Comparison of ENCODE assay signal across 7 cellular contexts in genomic region chr14:54378893-54379292, GRCh38. TPM values are rescaled to one million over a fixed set of nuclear protein-coding genes. Genes with fewer than 3 reads are reported as not detected.
DNase-seq lines count a peak whose midpoint lies in the region; ATAC-seq and TF ChIP-seq lines count a peak whose summit lies in the region.
"Not testable (repeated sequence)": the region's sequence is repeated elsewhere in the genome, so short reads cannot be mapped to it uniquely, and the experiment has no call there.

No MANE protein-coding gene starts in this region.

- peak overlapping the region; percentile 57 for H3K27ac ChIP-seq in BLaER1
- H3K27ac ChIP-seq in DOHH2 (ENCODE audit: low read depth, low read length); mesendoderm (ENCODE audit: low read depth, low read length); smooth muscle cell (ENCODE audit: low read depth): not testable (repeated sequence)

- H4K5ac ChIP-seq in mesendoderm (ENCODE audit: low read length), result not testable (repeated sequence)

- POLR2A ChIA-PET in activated B cell treated with CpG ODN at 0.5 μM for 24 hours (lab: Charles Lee), result not testable (repeated sequence)

- not testable (repeated sequence) for H3K18ac ChIP-seq in mesendoderm (ENCODE audit: low read length)

- not testable (repeated sequence) for H2AK5ac ChIP-seq in mesendoderm (ENCODE audit: low read length)

- H3K4me3 Mint-ChIP-seq in activated B cell treated with CpG ODN at 0.5 μM for 24 hours, result peak overlapping the region; percentile 12

- not testable (repeated sequence) for H3K9me2 ChIP-seq in DOHH2 (replicated peaks; ENCODE audit: control insufficient read depth, low read length)

- not testable (repeated sequence) for H2BK15ac ChIP-seq in mesendoderm (replicated peaks; ENCODE audit: low read depth)

- not testable (repeated sequence) for H3F3A ChIP-seq in DOHH2 (ENCODE audit: control insufficient read depth, insufficient read depth); smooth muscle cell (ENCODE audit: low read depth)

- peaks cover 25% of the 10 kb centered on the region for H3K4me1 Mint-ChIP-seq in activated B cell treated with CpG ODN at 0.5 μM for 24 hours

- not testable (repeated sequence) for H3K79me2 ChIP-seq in DOHH2 (ENCODE audit: control insufficient read depth, low read length); mesendoderm (ENCODE audit: control insufficient read depth, insufficient read depth, low read length); smooth muscle cell (ENCODE audit: low read depth)

- not testable (repeated sequence) for ATAC-seq in activated B cell treated with CpG ODN at 0.5 μM for 24 hours (ENCODE audit: low read depth)

- WGBS in mesendoderm (ENCODE audit: extremely low coverage, insufficient coverage, low lambda C conversion rate), result no CpG with 5 or more reads among the region's 5 CpGs
- 59% methylated on average over 5 of the region's 5 CpGs for WGBS in smooth muscle cell (ENCODE audit: low lambda C conversion rate)

- not testable (repeated sequence) for H3K36me3 ChIP-seq in BLaER1; DOHH2 (ENCODE audit: control insufficient read depth, low read length); mesendoderm (ENCODE audit: control insufficient read depth, insufficient read depth, low read length); smooth muscle cell (ENCODE audit: low read depth)

- not testable (repeated sequence) for H3K36me3 Mint-ChIP-seq in activated B cell treated with CpG ODN at 0.5 μM for 24 hours (ENCODE audit: low read depth)

- peak overlapping the region; percentile 39 for H4K8ac ChIP-seq in mesendoderm (ENCODE audit: low read depth, low read length)

- H3K27me3 Mint-ChIP-seq in activated B cell treated with CpG ODN at 0.5 μM for 24 hours, result peaks cover 21% of the 10 kb centered on the region

- not testable (repeated sequence) for H3K9me3 ChIP-seq in BLaER1; DOHH2 (ENCODE audit: control insufficient read depth, insufficient read depth, low read length); smooth muscle cell (replicated peaks; ENCODE audit: low read depth)

- H4K20me1 ChIP-seq in BLaER1; DOHH2 (ENCODE audit: control insufficient read depth, insufficient read depth, low read depth, low read length); smooth muscle cell (ENCODE audit: low read depth): not testable (repeated sequence)

- not testable (repeated sequence) for H3K23ac ChIP-seq in mesendoderm (ENCODE audit: low read length)

- TF ChIP-seq CTCF in DOHH2 (IDR thresholded peaks at IDR 0.05; ENCODE audit: low read depth, low read length, poor library complexity, severe bottlenecking); activated B cell treated with CpG ODN at 0.5 μM for 24 hours (IDR thresholded peaks at IDR 0.05); smooth muscle cell (IDR thresholded peaks at IDR 0.05; ENCODE audit: borderline replicate concordance, insufficient read depth, poor library complexity, severe bottlenecking): not testable (repeated sequence)

- not testable (repeated sequence) for H3K27me3 ChIP-seq in BLaER1; DOHH2 (ENCODE audit: control insufficient read depth, low read length); mesendoderm (ENCODE audit: insufficient read depth, low read length, poor library complexity); smooth muscle cell (ENCODE audit: low read depth)

- not testable (repeated sequence) for H3K56ac ChIP-seq in mesendoderm (ENCODE audit: low read length)

- peak; percentile 44 for DNase-seq in NAMALWA (ENCODE audit: low spot score)
- DNase-seq in NCI-H526 treated with DMSO at 0.1 percent for 48 hours (lab: John Stamatoyannopoulos, UW), result peak; percentile 38
- DNase-seq in activated B cell treated with CpG ODN at 0.5 μM for 24 hours; mesendoderm; smooth muscle cell (lab: John Stamatoyannopoulos, UW; ENCODE audit: unreplicated experiment): not testable (repeated sequence)

- CTCF ChIA-PET in activated B cell treated with CpG ODN at 0.5 μM for 24 hours (lab: Charles Lee), result not testable (repeated sequence)

- not testable (repeated sequence) for H2BK120ac ChIP-seq in mesendoderm (ENCODE audit: low read depth, low read length)

- H2BK5ac ChIP-seq in mesendoderm (ENCODE audit: low read length), result not testable (repeated sequence)

- H3K27ac Mint-ChIP-seq in activated B cell treated with CpG ODN at 0.5 μM for 24 hours, result not testable (repeated sequence)

- peaks cover 60% of the 10 kb centered on the region for H3K4me1 ChIP-seq in BLaER1
- H3K4me1 ChIP-seq in DOHH2 (ENCODE audit: control insufficient read depth, low read length), result peaks cover 30% of the 10 kb centered on the region
- H3K4me1 ChIP-seq in mesendoderm (ENCODE audit: control insufficient read depth, low read depth, low read length); smooth muscle cell (ENCODE audit: low read depth): not testable (repeated sequence)

- intact Hi-C loops in activated B cell treated with CpG ODN at 0.5 μM for 24 hours (cut with micrococcal nuclease), result not testable (repeated sequence)

- H3K9me3 Mint-ChIP-seq in activated B cell treated with CpG ODN at 0.5 μM for 24 hours, result not testable (repeated sequence)

- H3K4me2 ChIP-seq in BLaER1, result peak overlapping the region; percentile 81
- peak overlapping the region; percentile 59 for H3K4me2 ChIP-seq in DOHH2 (ENCODE audit: low read length)
- not testable (repeated sequence) for H3K4me2 ChIP-seq in mesendoderm (ENCODE audit: low read length)
- H3K4me2 ChIP-seq in smooth muscle cell, result peak overlapping the region; percentile 16

- not testable (repeated sequence) for H3K4ac ChIP-seq in mesendoderm (ENCODE audit: low read depth, low read length)

- 0 out of 2 replicates have a peak overlapping the region, but pooled peaks have one; percentile 21 for H3K4me3 ChIP-seq in BLaER1
- peak overlapping the region; percentile 43 for H3K4me3 ChIP-seq in DOHH2 (ENCODE audit: low read length)
- H3K4me3 ChIP-seq in mesendoderm (ENCODE audit: low read length); smooth muscle cell: not testable (repeated sequence)

- not testable (repeated sequence) for H3K9ac ChIP-seq in BLaER1; mesendoderm (ENCODE audit: low read length); smooth muscle cell (ENCODE audit: low read depth)

- not testable (repeated sequence) for H3K79me1 ChIP-seq in mesendoderm (ENCODE audit: low read length)

- H2AFZ ChIP-seq in smooth muscle cell (ENCODE audit: low read depth), result not testable (repeated sequence)

RNA-seq across cellular contexts. Expression of gene CDKN3, which starts 17.9 kb away (rescaled TPM):
- total RNA-seq in activated B cell treated with CpG ODN at 0.5 μM for 24 hours (0.91 and 1.6 TPM in 2 replicates), smooth muscle cell (15.4 and 22.1 TPM in 2 replicates)
- polyA plus RNA-seq in mesendoderm (2013, experiment 1 of 2), result 128 TPM
- 129 TPM for polyA plus RNA-seq in mesendoderm (2013, experiment 2 of 2)
- 18.6 and 20.1 TPM in 2 replicates for polyA plus RNA-seq in smooth muscle cell
